In the genomic region with DNA sequence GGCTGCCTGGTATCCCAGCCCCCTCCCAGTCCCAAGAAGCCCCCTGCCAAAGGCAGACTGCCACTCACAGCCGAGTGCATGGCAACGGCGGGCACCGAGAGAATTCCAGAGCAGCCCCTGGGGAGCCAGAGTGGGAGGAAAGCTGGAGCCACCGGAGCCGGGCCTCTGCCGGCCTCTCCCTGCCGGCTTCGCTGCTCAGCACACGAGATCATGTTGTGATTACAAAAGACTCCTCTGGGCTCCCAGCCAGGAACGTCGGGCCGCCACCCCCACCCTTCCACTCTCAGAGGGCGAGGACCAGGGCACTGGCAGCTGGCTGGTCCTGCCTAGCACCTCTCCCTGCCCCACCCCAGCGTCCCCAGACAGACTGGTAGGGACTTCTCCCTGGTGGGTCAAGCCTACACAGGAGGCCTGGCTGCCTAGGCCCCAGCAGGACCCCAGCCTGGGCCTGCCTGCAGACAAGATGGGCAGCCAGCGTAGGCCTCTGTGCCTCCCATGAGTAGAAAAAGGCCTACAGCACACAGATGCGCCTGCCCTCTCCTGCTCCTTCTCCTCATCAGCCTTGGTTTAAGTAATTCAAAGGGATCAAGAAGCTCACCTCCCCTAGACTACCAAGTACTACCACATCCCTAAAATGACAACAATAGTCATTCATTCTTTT, we compare ENCODE assay signal across 8 cellular contexts. TPM values are rescaled to one million over a fixed set of nuclear protein-coding genes. Genes with fewer than 3 reads are reported as not detected.
DNase-seq lines count a peak whose midpoint lies in the region; ATAC-seq and TF ChIP-seq lines count a peak whose summit lies in the region.

A gene (minus strand): TSS at position 200 of the 661 bp plus-strand sequence. CDS start 120 bp downstream, at position 80.

- peaks cover 14 to 38% of the 10 kb centered on the region in 2 experiments for H3K4me1 Mint-ChIP-seq in H9

- no peak within 1 kb of the TSS for H3T11ph ChIP-seq in H9 (ENCODE audit: low read length)

- H2AFZ ChIP-seq in H9 (ENCODE audit: low read length) = no peak within 1 kb of the TSS

- H3K27me3 ChIP-seq in H9 (ENCODE audit: insufficient read depth, low read length) = no peaks in the 10 kb centered on the region

- no peak within 1 kb of the TSS for H3K4ac ChIP-seq in H9 (ENCODE audit: low read depth, low read length)

- no peak within 1 kb of the TSS for H2AK5ac ChIP-seq in H9 (ENCODE audit: insufficient read length, low read length)

- no peaks in the 10 kb centered on the region for H3K79me2 ChIP-seq in H9 (ENCODE audit: insufficient read depth, low read length)

- no peak for DNase-seq in H9
- peak; percentile 94 for DNase-seq in NCI-H69 (lab: John Stamatoyannopoulos, UW)
- DNase-seq in caudate nucleus (lab: John Stamatoyannopoulos, UW) = peak in 60 of 61 donors; percentile 27 to 89 (median 78)
- DNase-seq in kidney tubule cell (ENCODE audit: low spot score) = peak; percentile 88
- DNase-seq in stromal cell of bone marrow (ENCODE audit: low read depth) = peak; percentile 82
- no peak for DNase-seq in stimulated activated naive CD8-positive, alpha-beta T cell treated with anti-CD3 and anti-CD28 coated beads, Interleukin-15, Interleukin-2, amounts not matched to agents 100 U/mL and 50 U/mL, for 24 hours

- no peak within 1 kb of the TSS for H3K27ac ChIP-seq in H9 (ENCODE audit: insufficient read length, low read depth, low read length)
- peak within 1 kb of the TSS; percentile 97 for H3K27ac ChIP-seq in caudate nucleus (ENCODE audit: low read depth, low read length)

- H3K79me1 ChIP-seq in H9 (ENCODE audit: insufficient read depth, low read depth, low read length, poor library complexity, severe bottlenecking) = no peaks in the 10 kb centered on the region

- H3K9me3 Mint-ChIP-seq in H9 = no peaks in the 10 kb centered on the region

- no peak within 1 kb of the TSS for H3K23ac ChIP-seq in H9 (ENCODE audit: insufficient read length, low read depth, low read length)

- no peak within 1 kb of the TSS for H4K91ac ChIP-seq in H9 (ENCODE audit: insufficient read length, low read depth, low read length)

- H4K8ac ChIP-seq in H9 (replicated peaks; ENCODE audit: insufficient read length, low read depth, low read length) = no peak within 1 kb of the TSS

- ATAC-seq in GM21717 (IDR thresholded peaks at IDR 0.05; ENCODE audit: unreplicated experiment) = no peak
- no peak for ATAC-seq in HG03025 (IDR thresholded peaks at IDR 0.05; ENCODE audit: low FRiP score, unreplicated experiment)
- no peak for ATAC-seq in stimulated activated naive CD8-positive, alpha-beta T cell treated with anti-CD3 and anti-CD28 coated beads, Interleukin-15, Interleukin-2, amounts not matched to agents 100 U/mL and 50 U/mL, for 24 hours

- H2BK5ac ChIP-seq in H9 (ENCODE audit: insufficient read length, low read length) = no peak within 1 kb of the TSS

- no peak within 1 kb of the TSS for H2BK120ac ChIP-seq in H9 (ENCODE audit: low read depth, low read length, poor library complexity, severe bottlenecking)

- H3K14ac ChIP-seq in H9 (ENCODE audit: insufficient read depth, low read length) = no peak within 1 kb of the TSS

- H3K27ac Mint-ChIP-seq in H9 = peak within 1 kb of the TSS; percentile 17 to 76 (median 57); a peak in 3 of 7 replicates

- no peak within 1 kb of the TSS for H3K9ac ChIP-seq in H9 (ENCODE audit: extremely low read depth, insufficient read length, low read length)

- no peak for TF ChIP-seq CTCF in H9 (conservative IDR thresholded peaks at IDR 0.05)

- no CpG with 5 or more reads among the region's 17 CpGs for WGBS in H9 (ENCODE audit: extremely low coverage, insufficient read length, low lambda C conversion rate)

- no peaks in the 10 kb centered on the region for H4K20me1 ChIP-seq in H9 (ENCODE audit: control insufficient read depth, insufficient read depth, insufficient read length)

- peaks cover 14% of the 10 kb centered on the region for H3K27me3 Mint-ChIP-seq in H9 (ENCODE audit: low read depth)

- no peaks in the 10 kb centered on the region for H3K23me2 ChIP-seq in H9 (ENCODE audit: insufficient read length, low read depth, low read length, poor library complexity, severe bottlenecking)

- no peaks in the 10 kb centered on the region for H3K36me3 Mint-ChIP-seq in H9 (ENCODE audit: insufficient read depth in 1 of 3, low read depth in 3 of 3)

- H3K4me3 Mint-ChIP-seq in H9 = no peak within 1 kb of the TSS; a peak in 1 of 5 replicates

- H2BK12ac ChIP-seq in H9 (ENCODE audit: insufficient read length, low read depth, low read length) = no peak within 1 kb of the TSS

- no peak within 1 kb of the TSS for H2BK15ac ChIP-seq in H9 (ENCODE audit: low read depth, low read length)

- no peak within 1 kb of the TSS for H3K18ac ChIP-seq in H9 (ENCODE audit: insufficient read length, low read depth, low read length)

- H3K4me1 ChIP-seq in H9 (ENCODE audit: insufficient read depth, low read length) = no peaks in the 10 kb centered on the region

- H3K9me3 ChIP-seq in H9 (ENCODE audit: control insufficient read depth, low read depth, low read length) = no peaks in the 10 kb centered on the region

- no peak within 1 kb of the TSS for H3K56ac ChIP-seq in H9 (ENCODE audit: insufficient read length, low read depth, low read length)

- H2BK20ac ChIP-seq in H9 (ENCODE audit: low read depth, low read length, poor library complexity, severe bottlenecking) = no peak within 1 kb of the TSS

- no peak within 1 kb of the TSS for H3K4me2 ChIP-seq in H9 (ENCODE audit: insufficient read depth, insufficient read length, low read length)

- H4K5ac ChIP-seq in H9 (ENCODE audit: insufficient read length, low read depth, low read length) = no peak within 1 kb of the TSS

RNA-seq across cellular contexts. Expression of the gene that starts here (rescaled TPM):
- 0.48 and 0.50 TPM in 2 replicates for total RNA-seq in H9 (2021)

Comparison
In these comparisons a context has a peak if more than half of its experiments do, and no peak if none do; other contexts are left out.
1. DNase-seq: peak in NCI-H69 (single experiment), caudate nucleus (60 of 61), kidney tubule cell (single experiment) and stromal cell of bone marrow (single experiment); none in H9 (single experiment) and stimulated activated naive CD8-positive, alpha-beta T cell treated with anti-CD3 and anti-CD28 coated beads, Interleukin-15, Interleukin-2, amounts not matched to agents 100 U/mL and 50 U/mL, for 24 hours (single experiment).